ENCODE assay signal across 1 cellular context in genomic region chr10:13139150-13139549, GRCh38.
TF ChIP-seq lines count a peak whose summit lies in the region.

No MANE protein-coding gene starts in this region.

TF ChIP-seq in GM23338, 12 proteins besides CTCF, POLR2A, EP300 and RAD21 (continued from another document):
- TF ChIP-seq, protein P1, sequence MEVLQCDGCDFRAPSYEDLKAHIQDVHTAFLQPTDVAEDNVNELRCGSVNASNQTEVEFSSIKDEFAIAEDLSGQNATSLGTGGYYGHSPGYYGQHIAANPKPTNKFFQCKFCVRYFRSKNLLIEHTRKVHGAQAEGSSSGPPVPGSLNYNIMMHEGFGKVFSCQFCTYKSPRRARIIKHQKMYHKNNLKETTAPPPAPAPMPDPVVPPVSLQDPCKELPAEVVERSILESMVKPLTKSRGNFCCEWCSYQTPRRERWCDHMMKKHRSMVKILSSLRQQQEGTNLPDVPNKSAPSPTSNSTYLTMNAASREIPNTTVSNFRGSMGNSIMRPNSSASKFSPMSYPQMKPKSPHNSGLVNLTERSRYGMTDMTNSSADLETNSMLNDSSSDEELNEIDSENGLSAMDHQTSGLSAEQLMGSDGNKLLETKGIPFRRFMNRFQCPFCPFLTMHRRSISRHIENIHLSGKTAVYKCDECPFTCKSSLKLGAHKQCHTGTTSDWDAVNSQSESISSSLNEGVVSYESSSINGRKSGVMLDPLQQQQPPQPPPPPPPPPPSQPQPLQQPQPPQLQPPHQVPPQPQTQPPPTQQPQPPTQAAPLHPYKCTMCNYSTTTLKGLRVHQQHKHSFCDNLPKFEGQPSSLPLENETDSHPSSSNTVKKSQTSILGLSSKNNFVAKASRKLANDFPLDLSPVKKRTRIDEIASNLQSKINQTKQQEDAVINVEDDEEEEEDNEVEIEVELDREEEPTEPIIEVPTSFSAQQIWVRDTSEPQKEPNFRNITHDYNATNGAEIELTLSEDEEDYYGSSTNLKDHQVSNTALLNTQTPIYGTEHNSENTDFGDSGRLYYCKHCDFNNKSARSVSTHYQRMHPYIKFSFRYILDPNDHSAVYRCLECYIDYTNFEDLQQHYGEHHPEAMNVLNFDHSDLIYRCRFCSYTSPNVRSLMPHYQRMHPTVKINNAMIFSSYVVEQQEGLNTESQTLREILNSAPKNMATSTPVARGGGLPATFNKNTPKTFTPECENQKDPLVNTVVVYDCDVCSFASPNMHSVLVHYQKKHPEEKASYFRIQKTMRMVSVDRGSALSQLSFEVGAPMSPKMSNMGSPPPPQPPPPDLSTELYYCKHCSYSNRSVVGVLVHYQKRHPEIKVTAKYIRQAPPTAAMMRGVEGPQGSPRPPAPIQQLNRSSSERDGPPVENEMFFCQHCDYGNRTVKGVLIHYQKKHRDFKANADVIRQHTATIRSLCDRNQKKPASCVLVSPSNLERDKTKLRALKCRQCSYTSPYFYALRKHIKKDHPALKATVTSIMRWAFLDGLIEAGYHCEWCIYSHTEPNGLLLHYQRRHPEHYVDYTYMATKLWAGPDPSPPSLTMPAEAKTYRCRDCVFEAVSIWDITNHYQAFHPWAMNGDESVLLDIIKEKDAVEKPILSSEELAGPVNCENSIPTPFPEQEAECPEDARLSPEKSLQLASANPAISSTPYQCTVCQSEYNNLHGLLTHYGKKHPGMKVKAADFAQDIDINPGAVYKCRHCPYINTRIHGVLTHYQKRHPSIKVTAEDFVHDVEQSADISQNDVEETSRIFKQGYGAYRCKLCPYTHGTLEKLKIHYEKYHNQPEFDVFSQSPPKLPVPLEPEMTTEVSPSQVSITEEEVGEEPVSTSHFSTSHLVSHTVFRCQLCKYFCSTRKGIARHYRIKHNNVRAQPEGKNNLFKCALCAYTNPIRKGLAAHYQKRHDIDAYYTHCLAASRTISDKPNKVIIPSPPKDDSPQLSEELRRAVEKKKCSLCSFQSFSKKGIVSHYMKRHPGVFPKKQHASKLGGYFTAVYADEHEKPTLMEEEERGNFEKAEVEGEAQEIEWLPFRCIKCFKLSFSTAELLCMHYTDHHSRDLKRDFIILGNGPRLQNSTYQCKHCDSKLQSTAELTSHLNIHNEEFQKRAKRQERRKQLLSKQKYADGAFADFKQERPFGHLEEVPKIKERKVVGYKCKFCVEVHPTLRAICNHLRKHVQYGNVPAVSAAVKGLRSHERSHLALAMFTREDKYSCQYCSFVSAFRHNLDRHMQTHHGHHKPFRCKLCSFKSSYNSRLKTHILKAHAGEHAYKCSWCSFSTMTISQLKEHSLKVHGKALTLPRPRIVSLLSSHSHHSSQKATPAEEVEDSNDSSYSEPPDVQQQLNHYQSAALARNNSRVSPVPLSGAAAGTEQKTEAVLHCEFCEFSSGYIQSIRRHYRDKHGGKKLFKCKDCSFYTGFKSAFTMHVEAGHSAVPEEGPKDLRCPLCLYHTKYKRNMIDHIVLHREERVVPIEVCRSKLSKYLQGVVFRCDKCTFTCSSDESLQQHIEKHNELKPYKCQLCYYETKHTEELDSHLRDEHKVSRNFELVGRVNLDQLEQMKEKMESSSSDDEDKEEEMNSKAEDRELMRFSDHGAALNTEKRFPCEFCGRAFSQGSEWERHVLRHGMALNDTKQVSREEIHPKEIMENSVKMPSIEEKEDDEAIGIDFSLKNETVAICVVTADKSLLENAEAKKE (CRISPR knock-in tag; IDR thresholded peaks at IDR 0.05), result no peak
